In genomic region chr16:27364493-27365141, GRCh38 we compare ENCODE assay signal across 2 cellular contexts.
TF ChIP-seq lines count a peak whose summit lies in the region.

No MANE protein-coding gene starts in this region.

TF ChIP-seq in HCT116, 20 proteins besides CTCF, POLR2A, EP300 and RAD21:
- TF ChIP-seq EZH2 (IDR thresholded peaks at IDR 0.05), result no peak
- TF ChIP-seq SP1 (IDR thresholded peaks at IDR 0.05; ENCODE audit: low read depth), result no peak
- no peak for TF ChIP-seq FOSL1 (IDR thresholded peaks at IDR 0.05; ENCODE audit: low read depth)
- no peak for TF ChIP-seq CBX3 (IDR thresholded peaks at IDR 0.05; ENCODE audit: low read depth)
- no peak for TF ChIP-seq REST (IDR thresholded peaks at IDR 0.05; ENCODE audit: low read depth)
- no peak for TF ChIP-seq ZNF274 (IDR thresholded peaks at IDR 0.05; ENCODE audit: low read depth, low read length)
- TF ChIP-seq SIN3A (IDR thresholded peaks at IDR 0.05; ENCODE audit: low read depth), result no peak
- no peak for TF ChIP-seq ZFX (IDR thresholded peaks at IDR 0.05)
- TF ChIP-seq EZH2phosphoT487 (IDR thresholded peaks at IDR 0.05; ENCODE audit: borderline replicate concordance), result no peak
- no peak for TF ChIP-seq CEBPB (IDR thresholded peaks at IDR 0.05; ENCODE audit: low read depth)
- TF ChIP-seq TCF7L2 (IDR thresholded peaks at IDR 0.05; ENCODE audit: borderline replicate concordance, extremely low read depth, insufficient read depth, insufficient read length), result no peak
TF ChIP-seq in HCT116: peak in this region for 0.

TF ChIP-seq in HepG2, 621 proteins besides CTCF, POLR2A, EP300 and RAD21 (continues in another document):
- TF ChIP-seq TEAD3 (CRISPR knock-in tag; optimal IDR thresholded peaks at IDR 0.05; ENCODE audit: borderline replicate concordance) (no peak), ZKSCAN8 (CRISPR knock-in tag; IDR thresholded peaks at IDR 0.05; ENCODE audit: borderline replicate concordance) (no peak), ZNF616 (CRISPR knock-in tag; IDR thresholded peaks at IDR 0.05; ENCODE audit: low read depth) (no peak), RORA (CRISPR knock-in tag; IDR thresholded peaks at IDR 0.05) (no peak), SRSF9 (IDR thresholded peaks at IDR 0.05; ENCODE audit: borderline replicate concordance, insufficient read depth, low read depth, low read length, poor library complexity, severe bottlenecking) (no peak), CHD4 (IDR thresholded peaks at IDR 0.05; ENCODE audit: borderline replicate concordance, low read length) (peak; percentile 77; the same call in 1 of the 2 replicates), ZNF251 (CRISPR knock-in tag; IDR thresholded peaks at IDR 0.05) (no peak), BRF2 (CRISPR knock-in tag; IDR thresholded peaks at IDR 0.05) (no peak), AGO1 (IDR thresholded peaks at IDR 0.05; ENCODE audit: low read depth, low read length, poor library complexity, severe bottlenecking) (no peak), TBP (CRISPR knock-in tag; IDR thresholded peaks at IDR 0.05) (no peak), ZNF205 (CRISPR knock-in tag; IDR thresholded peaks at IDR 0.05) (peak; percentile 77; the same call in 1 of the 2 replicates), ZNF296 (CRISPR knock-in tag; conservative IDR thresholded peaks at IDR 0.05) (no peak), ZNF333 (CRISPR knock-in tag; IDR thresholded peaks at IDR 0.05; ENCODE audit: borderline replicate concordance) (no peak), HMG20A (CRISPR knock-in tag; IDR thresholded peaks at IDR 0.05; ENCODE audit: borderline replicate concordance) (peak; percentile 87), HNF1A (IDR thresholded peaks at IDR 0.05; ENCODE audit: low read depth) (peak; percentile 66; the same call in 1 of the 2 replicates), HNF1A (CRISPR knock-in tag; IDR thresholded peaks at IDR 0.05; ENCODE audit: borderline replicate concordance) (peak; percentile 74; the same call in 1 of the 2 replicates), WIZ (CRISPR knock-in tag; IDR thresholded peaks at IDR 0.05) (no peak), ZNF3 (CRISPR knock-in tag; IDR thresholded peaks at IDR 0.05) (0 out of 2 replicates have a peak, but pooled peaks have one; percentile 13), ZNF790 (CRISPR knock-in tag; IDR thresholded peaks at IDR 0.05; ENCODE audit: borderline replicate concordance) (no peak), MLXIP (CRISPR knock-in tag; IDR thresholded peaks at IDR 0.05; ENCODE audit: borderline replicate concordance) (no peak), DDIT3 (CRISPR knock-in tag; IDR thresholded peaks at IDR 0.05) (no peak), KDM5A (IDR thresholded peaks at IDR 0.05; ENCODE audit: borderline replicate concordance, low read length) (no peak), RAD51 (IDR thresholded peaks at IDR 0.05; ENCODE audit: borderline replicate concordance) (no peak), REPIN1 (CRISPR knock-in tag; IDR thresholded peaks at IDR 0.05; ENCODE audit: borderline replicate concordance, low read depth) (no peak; the same call in 1 of the 2 replicates), MBD4 (IDR thresholded peaks at IDR 0.05; ENCODE audit: borderline replicate concordance, low read length) (no peak), KLF9 (CRISPR knock-in tag; IDR thresholded peaks at IDR 0.05; ENCODE audit: low read depth) (no peak), ZNF263 (CRISPR knock-in tag; IDR thresholded peaks at IDR 0.05) (no peak), HNRNPH1 (optimal IDR thresholded peaks at IDR 0.05; ENCODE audit: low read depth, low read length) (no peak), ZSCAN31 (CRISPR knock-in tag; IDR thresholded peaks at IDR 0.05; ENCODE audit: low read depth) (0 out of 2 replicates have a peak, but pooled peaks have one; percentile 39), BRCA1 (CRISPR knock-in tag; IDR thresholded peaks at IDR 0.05) (no peak), HNRNPLL (IDR thresholded peaks at IDR 0.05; ENCODE audit: low read depth, low read length, poor library complexity, severe bottlenecking) (no peak), ZNF713 (CRISPR knock-in tag; IDR thresholded peaks at IDR 0.05) (no peak), MZF1 (CRISPR knock-in tag; IDR thresholded peaks at IDR 0.05; ENCODE audit: borderline replicate concordance) (no peak), CCAR2 (optimal IDR thresholded peaks at IDR 0.05; ENCODE audit: low read depth, low read length) (peak; percentile 22), ZNF496 (CRISPR knock-in tag; IDR thresholded peaks at IDR 0.05; ENCODE audit: insufficient replicate concordance) (no peak), XBP1 (CRISPR knock-in tag; IDR thresholded peaks at IDR 0.05) (no peak), ZNF292 (CRISPR knock-in tag; IDR thresholded peaks at IDR 0.05; ENCODE audit: borderline replicate concordance, low read depth) (no peak), SRSF1 (optimal IDR thresholded peaks at IDR 0.05; ENCODE audit: low read depth, low read length) (no peak), THYN1 (CRISPR knock-in tag; IDR thresholded peaks at IDR 0.05; ENCODE audit: borderline replicate concordance, low read depth) (no peak), ZNF652 (CRISPR knock-in tag; IDR thresholded peaks at IDR 0.05; ENCODE audit: borderline replicate concordance, low read depth) (peak; percentile 86), ESRRA (CRISPR knock-in tag; IDR thresholded peaks at IDR 0.05; ENCODE audit: low read depth) (no peak), NFYC (CRISPR knock-in tag; IDR thresholded peaks at IDR 0.05) (peak; percentile 29; the same call in 1 of the 2 replicates)
- TF ChIP-seq, protein P1, sequence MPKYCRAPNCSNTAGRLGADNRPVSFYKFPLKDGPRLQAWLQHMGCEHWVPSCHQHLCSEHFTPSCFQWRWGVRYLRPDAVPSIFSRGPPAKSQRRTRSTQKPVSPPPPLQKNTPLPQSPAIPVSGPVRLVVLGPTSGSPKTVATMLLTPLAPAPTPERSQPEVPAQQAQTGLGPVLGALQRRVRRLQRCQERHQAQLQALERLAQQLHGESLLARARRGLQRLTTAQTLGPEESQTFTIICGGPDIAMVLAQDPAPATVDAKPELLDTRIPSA (CRISPR knock-in tag; IDR thresholded peaks at IDR 0.05; ENCODE audit: borderline replicate concordance), result no peak
- TF ChIP-seq, protein P2, sequence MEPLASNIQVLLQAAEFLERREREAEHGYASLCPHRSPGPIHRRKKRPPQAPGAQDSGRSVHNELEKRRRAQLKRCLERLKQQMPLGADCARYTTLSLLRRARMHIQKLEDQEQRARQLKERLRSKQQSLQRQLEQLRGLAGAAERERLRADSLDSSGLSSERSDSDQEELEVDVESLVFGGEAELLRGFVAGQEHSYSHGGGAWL (CRISPR knock-in tag; IDR thresholded peaks at IDR 0.05), result no peak
- TF ChIP-seq, protein P3, sequence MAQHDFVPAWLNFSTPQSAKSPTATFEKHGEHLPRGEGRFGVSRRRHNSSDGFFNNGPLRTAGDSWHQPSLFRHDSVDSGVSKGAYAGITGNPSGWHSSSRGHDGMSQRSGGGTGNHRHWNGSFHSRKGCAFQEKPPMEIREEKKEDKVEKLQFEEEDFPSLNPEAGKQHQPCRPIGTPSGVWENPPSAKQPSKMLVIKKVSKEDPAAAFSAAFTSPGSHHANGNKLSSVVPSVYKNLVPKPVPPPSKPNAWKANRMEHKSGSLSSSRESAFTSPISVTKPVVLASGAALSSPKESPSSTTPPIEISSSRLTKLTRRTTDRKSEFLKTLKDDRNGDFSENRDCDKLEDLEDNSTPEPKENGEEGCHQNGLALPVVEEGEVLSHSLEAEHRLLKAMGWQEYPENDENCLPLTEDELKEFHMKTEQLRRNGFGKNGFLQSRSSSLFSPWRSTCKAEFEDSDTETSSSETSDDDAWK (CRISPR knock-in tag; IDR thresholded peaks at IDR 0.05), result no peak
- TF ChIP-seq, protein P4, sequence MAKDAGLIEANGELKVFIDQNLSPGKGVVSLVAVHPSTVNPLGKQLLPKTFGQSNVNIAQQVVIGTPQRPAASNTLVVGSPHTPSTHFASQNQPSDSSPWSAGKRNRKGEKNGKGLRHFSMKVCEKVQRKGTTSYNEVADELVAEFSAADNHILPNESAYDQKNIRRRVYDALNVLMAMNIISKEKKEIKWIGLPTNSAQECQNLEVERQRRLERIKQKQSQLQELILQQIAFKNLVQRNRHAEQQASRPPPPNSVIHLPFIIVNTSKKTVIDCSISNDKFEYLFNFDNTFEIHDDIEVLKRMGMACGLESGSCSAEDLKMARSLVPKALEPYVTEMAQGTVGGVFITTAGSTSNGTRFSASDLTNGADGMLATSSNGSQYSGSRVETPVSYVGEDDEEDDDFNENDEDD (CRISPR knock-in tag; IDR thresholded peaks at IDR 0.05; ENCODE audit: borderline replicate concordance), result peak; percentile 95
- TF ChIP-seq, protein P5, sequence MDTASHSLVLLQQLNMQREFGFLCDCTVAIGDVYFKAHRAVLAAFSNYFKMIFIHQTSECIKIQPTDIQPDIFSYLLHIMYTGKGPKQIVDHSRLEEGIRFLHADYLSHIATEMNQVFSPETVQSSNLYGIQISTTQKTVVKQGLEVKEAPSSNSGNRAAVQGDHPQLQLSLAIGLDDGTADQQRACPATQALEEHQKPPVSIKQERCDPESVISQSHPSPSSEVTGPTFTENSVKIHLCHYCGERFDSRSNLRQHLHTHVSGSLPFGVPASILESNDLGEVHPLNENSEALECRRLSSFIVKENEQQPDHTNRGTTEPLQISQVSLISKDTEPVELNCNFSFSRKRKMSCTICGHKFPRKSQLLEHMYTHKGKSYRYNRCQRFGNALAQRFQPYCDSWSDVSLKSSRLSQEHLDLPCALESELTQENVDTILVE (CRISPR knock-in tag; IDR thresholded peaks at IDR 0.05), result peak; percentile 76; the same call in 1 of the 2 replicates
- TF ChIP-seq, protein P6, sequence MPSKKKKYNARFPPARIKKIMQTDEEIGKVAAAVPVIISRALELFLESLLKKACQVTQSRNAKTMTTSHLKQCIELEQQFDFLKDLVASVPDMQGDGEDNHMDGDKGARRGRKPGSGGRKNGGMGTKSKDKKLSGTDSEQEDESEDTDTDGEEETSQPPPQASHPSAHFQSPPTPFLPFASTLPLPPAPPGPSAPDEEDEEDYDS (CRISPR knock-in tag; IDR thresholded peaks at IDR 0.05), result no peak
